ENCODE assay signal across 1 cellular context in genomic region chr12:123150273-123150803, GRCh38.
TF ChIP-seq lines count a peak whose summit lies in the region.

No MANE protein-coding gene starts in this region.

TF ChIP-seq in HEK293, 187 proteins besides CTCF, POLR2A, EP300 and RAD21 (continued from another document):
- no peak for TF ChIP-seq ZNF513 (tag by site-specific recombination; IDR thresholded peaks at IDR 0.05)
- TF ChIP-seq ZBTB48 (tag by site-specific recombination; IDR thresholded peaks at IDR 0.05): no peak
- no peak for TF ChIP-seq FEZF1 (tag by site-specific recombination; IDR thresholded peaks at IDR 0.05)
- TF ChIP-seq ZNF791 (tag by site-specific recombination; IDR thresholded peaks at IDR 0.05): no peak
